1 cellular context compared by ENCODE assay signal in genomic region chr22:35986085-35986484, GRCh38.
TF ChIP-seq lines count a peak whose summit lies in the region.

No MANE protein-coding gene starts in this region.

TF ChIP-seq in WTC11, 78 proteins besides CTCF, POLR2A, EP300 and RAD21 (continued from another document):
- no peak for TF ChIP-seq OVOL2 (CRISPR knock-in tag; IDR thresholded peaks at IDR 0.05; ENCODE audit: borderline replicate concordance)
- no peak for TF ChIP-seq ERG (CRISPR knock-in tag; IDR thresholded peaks at IDR 0.05)
- TF ChIP-seq ESRRA (CRISPR knock-in tag; IDR thresholded peaks at IDR 0.05; ENCODE audit: borderline replicate concordance) = no peak
- TF ChIP-seq HMGA2 (CRISPR knock-in tag; IDR thresholded peaks at IDR 0.05) = no peak
- TF ChIP-seq NR3C1 (CRISPR knock-in tag; conservative IDR thresholded peaks at IDR 0.05; ENCODE audit: low read depth) = no peak
- TF ChIP-seq, protein P1, sequence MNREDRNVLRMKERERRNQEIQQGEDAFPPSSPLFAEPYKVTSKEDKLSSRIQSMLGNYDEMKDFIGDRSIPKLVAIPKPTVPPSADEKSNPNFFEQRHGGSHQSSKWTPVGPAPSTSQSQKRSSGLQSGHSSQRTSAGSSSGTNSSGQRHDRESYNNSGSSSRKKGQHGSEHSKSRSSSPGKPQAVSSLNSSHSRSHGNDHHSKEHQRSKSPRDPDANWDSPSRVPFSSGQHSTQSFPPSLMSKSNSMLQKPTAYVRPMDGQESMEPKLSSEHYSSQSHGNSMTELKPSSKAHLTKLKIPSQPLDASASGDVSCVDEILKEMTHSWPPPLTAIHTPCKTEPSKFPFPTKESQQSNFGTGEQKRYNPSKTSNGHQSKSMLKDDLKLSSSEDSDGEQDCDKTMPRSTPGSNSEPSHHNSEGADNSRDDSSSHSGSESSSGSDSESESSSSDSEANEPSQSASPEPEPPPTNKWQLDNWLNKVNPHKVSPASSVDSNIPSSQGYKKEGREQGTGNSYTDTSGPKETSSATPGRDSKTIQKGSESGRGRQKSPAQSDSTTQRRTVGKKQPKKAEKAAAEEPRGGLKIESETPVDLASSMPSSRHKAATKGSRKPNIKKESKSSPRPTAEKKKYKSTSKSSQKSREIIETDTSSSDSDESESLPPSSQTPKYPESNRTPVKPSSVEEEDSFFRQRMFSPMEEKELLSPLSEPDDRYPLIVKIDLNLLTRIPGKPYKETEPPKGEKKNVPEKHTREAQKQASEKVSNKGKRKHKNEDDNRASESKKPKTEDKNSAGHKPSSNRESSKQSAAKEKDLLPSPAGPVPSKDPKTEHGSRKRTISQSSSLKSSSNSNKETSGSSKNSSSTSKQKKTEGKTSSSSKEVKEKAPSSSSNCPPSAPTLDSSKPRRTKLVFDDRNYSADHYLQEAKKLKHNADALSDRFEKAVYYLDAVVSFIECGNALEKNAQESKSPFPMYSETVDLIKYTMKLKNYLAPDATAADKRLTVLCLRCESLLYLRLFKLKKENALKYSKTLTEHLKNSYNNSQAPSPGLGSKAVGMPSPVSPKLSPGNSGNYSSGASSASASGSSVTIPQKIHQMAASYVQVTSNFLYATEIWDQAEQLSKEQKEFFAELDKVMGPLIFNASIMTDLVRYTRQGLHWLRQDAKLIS (CRISPR knock-in tag; IDR thresholded peaks at IDR 0.05; ENCODE audit: borderline replicate concordance) = no peak
- TF ChIP-seq GRHL2 (CRISPR knock-in tag; IDR thresholded peaks at IDR 0.05; ENCODE audit: insufficient replicate concordance, severe bottlenecking) = no peak
- TF ChIP-seq ZNF512 (CRISPR knock-in tag; IDR thresholded peaks at IDR 0.05; ENCODE audit: borderline replicate concordance) = no peak
